In the genomic region with DNA sequence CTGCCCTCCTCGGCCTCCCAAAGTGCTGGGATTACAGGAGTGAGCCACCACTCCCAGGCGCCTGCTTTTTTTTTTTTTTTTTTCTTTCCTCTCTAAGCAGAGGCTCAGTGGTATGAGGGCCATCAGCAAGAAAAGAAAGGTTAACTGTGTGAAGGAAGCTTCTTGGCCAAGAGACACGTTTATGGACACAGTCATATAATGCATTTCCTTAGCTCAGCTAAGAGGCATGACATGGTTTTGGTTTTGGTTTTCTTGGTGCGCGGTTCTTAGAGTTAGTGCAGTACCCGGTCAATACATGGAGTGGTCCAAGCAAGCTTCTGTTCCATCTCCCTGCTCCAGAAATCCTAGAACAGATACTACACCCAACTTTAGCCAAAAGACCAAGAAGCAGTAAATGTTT, we compare ENCODE assay signal across 23 cellular contexts.
"Had no signal": no experiment of that assay in that cellular context is flagged by ENCODE, and none has a peak within 500 bp of the region (broad histone marks: within the 10 kb centered on the region; RNA-seq: fewer than 3 reads in every experiment).

No MANE protein-coding gene starts in this region.

- H3K27me3 ChIP-seq: gastrocnemius medialis, suprapubic skin, thyroid gland, vagina had no signal

- H3K4me3 ChIP-seq: coronary artery, gastrocnemius medialis, mucosa of descending colon, prostate gland, suprapubic skin, thyroid gland, vagina had no signal

- H3K36me3 ChIP-seq: prostate gland had no signal

- ATAC-seq: effector memory CD8-positive, alpha-beta T cell; gastrocnemius medialis; mucosa of descending colon; right cardiac atrium; stimulated activated naive B cell treated with anti-CD40 and anti-IgM and Interleukin-4, amounts not matched to agents 10 μg/mL and 1 μg/mL and 100 μg/mL, for 72 hours had no signal

- H3K9me3 ChIP-seq: gastrocnemius medialis, mucosa of descending colon, prostate gland, suprapubic skin, thyroid gland, vagina had no signal

- DNase-seq: effector memory CD8-positive, alpha-beta T cell; erythroblast; foreskin fibroblast; gastrocnemius medialis; head of caudate nucleus; mesenchymal stem cell; mucosa of descending colon; naive B cell; nephron progenitor cell; nucleus accumbens; right cardiac atrium; small intestine; stimulated activated CD4-positive, alpha-beta T cell treated with anti-CD3 and anti-CD28 coated beads, Interleukin-15, amount 100 ng/mL, for 24 hours; stimulated activated CD4-positive, alpha-beta T cell treated with anti-CD3 and anti-CD28 coated beads, Interleukin-2, amount 100 ng/mL, for 48 hours; stimulated activated naive B cell treated with anti-CD40 and anti-IgM and Interleukin-4, amounts not matched to agents 10 μg/mL and 1 μg/mL and 100 μg/mL, for 72 hours; thyroid gland; trophoblast cell had no signal

- H3K4me1 ChIP-seq: prostate gland, thyroid gland had no signal

- H3K27ac ChIP-seq: coronary artery, gastrocnemius medialis, prostate gland, suprapubic skin, thyroid gland, vagina had no signal

- FAIRE-seq: endometrium, keratinocyte, small intestine had no signal
